Comparison of ENCODE assay signal across 9 cellular contexts in the genomic region with DNA sequence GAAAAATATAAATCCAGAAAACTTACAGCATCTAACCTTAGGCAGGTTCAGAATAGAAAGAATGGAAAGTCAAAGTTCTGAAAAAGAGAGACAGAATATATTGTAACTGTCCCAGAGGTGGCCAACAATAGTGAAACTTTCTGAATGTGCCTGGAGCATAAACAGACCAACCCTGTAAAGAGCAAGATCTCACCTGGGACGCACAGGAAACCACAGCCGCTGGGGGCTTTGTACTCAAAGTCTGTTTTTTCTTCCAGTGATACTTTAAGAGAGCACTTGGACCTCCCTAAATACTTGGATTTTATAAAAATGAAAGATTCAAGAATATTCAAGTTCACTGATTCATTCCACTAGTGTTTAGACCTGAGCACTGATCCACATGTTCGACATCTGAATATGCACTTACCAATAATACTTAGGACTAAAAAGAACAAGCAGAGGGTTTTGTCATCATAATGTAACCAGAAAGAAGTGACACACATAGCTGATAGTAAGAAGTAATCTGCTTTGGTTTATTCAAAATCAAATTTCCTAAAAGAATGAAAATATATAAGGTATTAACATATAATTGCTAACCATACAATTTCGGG.
DNase-seq lines count a peak whose midpoint lies in the region; ATAC-seq, FAIRE-seq and TF ChIP-seq lines count a peak whose summit lies in the region.
"Had no signal": no experiment of that assay in that cellular context is flagged by ENCODE, and none has a peak within 500 bp of the region (broad histone marks: within the 10 kb centered on the region; RNA-seq: fewer than 3 reads in every experiment).

No MANE protein-coding gene starts in this region.

- H3K9ac ChIP-seq in MM.1S (ENCODE audit: low read length) = no peak overlapping the region

- peaks cover 18% of the 10 kb centered on the region for H3K4me1 ChIP-seq in MM.1S (ENCODE audit: low read length)

- peaks cover 7% of the 10 kb centered on the region; the same call in 1 of the 2 replicates for H3F3A ChIP-seq in MM.1S (ENCODE audit: insufficient read depth, low read length)

- ATAC-seq in activated CD4-positive, CD25-positive, alpha-beta regulatory T cell treated with anti-CD3 and anti-CD28 coated beads, Interleukin-2, amount 50 U/mL, for 24 hours = peak; percentile 51 to 56
- peak; percentile 86 for ATAC-seq in HG02571 (IDR thresholded peaks at IDR 0.05; ENCODE audit: unreplicated experiment)

- no peaks in the 10 kb centered on the region for H3K27me3 ChIP-seq in MM.1S (replicated peaks; ENCODE audit: insufficient read depth, low read length)

- H3K4me3 ChIP-seq in MM.1S (ENCODE audit: low read length) (no peak overlapping the region), foreskin fibroblast (ENCODE audit: low read depth in 1 of 2, low read length in 2 of 2) (no peak overlapping the region)

- no peaks in the 10 kb centered on the region for H3K9me3 ChIP-seq in MM.1S (replicated peaks; ENCODE audit: insufficient read depth, low read length)

- no peak for FAIRE-seq in D721Med (lab: Jason Lieb, UNC)

- H3K36me3 ChIP-seq in MM.1S (replicated peaks; ENCODE audit: insufficient read depth, low read length) = no peaks in the 10 kb centered on the region; the same call in 1 of the 2 replicates

- H3K4me2 ChIP-seq in MM.1S (ENCODE audit: low read depth, low read length) = peak overlapping the region; percentile 8; the same call in 1 of the 2 replicates

- no peaks in the 10 kb centered on the region for H3K79me2 ChIP-seq in MM.1S (ENCODE audit: low read length)

- no peak for TF ChIP-seq CTCF in MM.1S (IDR thresholded peaks at IDR 0.05; ENCODE audit: low read length)
- no peak for TF ChIP-seq CTCF in D721Med (IDR thresholded peaks at IDR 0.05; ENCODE audit: insufficient read depth, missing control alignments)
- TF ChIP-seq CTCF in foreskin fibroblast (IDR thresholded peaks at IDR 0.05; ENCODE audit: low read depth, low read length) = no peak

- peak overlapping the region; percentile 33; the same call in 1 of the 2 replicates for H3K27ac ChIP-seq in MM.1S (ENCODE audit: low read length)

- no peaks in the 10 kb centered on the region for H4K20me1 ChIP-seq in MM.1S (ENCODE audit: insufficient read depth, low read length)

- H3K9me2 ChIP-seq in MM.1S (replicated peaks; ENCODE audit: insufficient read depth, low read length) = no peaks in the 10 kb centered on the region

- H2AFZ ChIP-seq in MM.1S (ENCODE audit: low read length) = no peak overlapping the region

- no peak for DNase-seq in activated CD4-positive, CD25-positive, alpha-beta regulatory T cell treated with anti-CD3 and anti-CD28 coated beads, Interleukin-2, amount 50 U/mL, for 72 hours
- DNase-seq in MM.1S (peak; percentile 80), D721Med (ENCODE audit: insufficient read length, low spot score) (no peak), T-helper 9 cell (no peak), foreskin fibroblast (no peak)
- DNase-seq in stimulated activated CD8-positive, alpha-beta memory T cell treated with anti-CD3 and anti-CD28 coated beads, Interleukin-12 subunit alpha, Interleukin-12 subunit beta, amount 100 ng/mL, for 4 hours (ENCODE audit: low read depth) = peak; percentile 19
- DNase-seq: 8988T had no signal

Comparison
In these comparisons a context has a peak if more than half of its experiments do, and no peak if none do; other contexts are left out.
1. DNase-seq: peak in MM.1S (single experiment) and stimulated activated CD8-positive, alpha-beta memory T cell treated with anti-CD3 and anti-CD28 coated beads, Interleukin-12 subunit alpha, Interleukin-12 subunit beta, amount 100 ng/mL, for 4 hours (single experiment); none in activated CD4-positive, CD25-positive, alpha-beta regulatory T cell treated with anti-CD3 and anti-CD28 coated beads, Interleukin-2, amount 50 U/mL, for 72 hours (single experiment), D721Med (single experiment), T-helper 9 cell (single experiment) and foreskin fibroblast (0 of 2).